Comparison of ENCODE assay signal across 17 cellular contexts in genomic region chr1:165902565-165902964, GRCh38.
DNase-seq lines count a peak whose midpoint lies in the region; ATAC-seq and TF ChIP-seq lines count a peak whose summit lies in the region.
"Had no signal": no experiment of that assay in that cellular context is flagged by ENCODE, and none has a peak within 500 bp of the region (broad histone marks: within the 10 kb centered on the region; RNA-seq: fewer than 3 reads in every experiment).

No MANE protein-coding gene starts in this region.

- no TSS peak for BruUV-seq in mammary epithelial cell (replicated peaks; lab: Mats Ljungman, UMichigan)

- no peaks in the 10 kb centered on the region for H3K9me3 Mint-ChIP-seq in stimulated activated effector memory CD8-positive, alpha-beta T cell treated with anti-CD3 and anti-CD28 coated beads, Interleukin-12 subunit alpha, Interleukin-12 subunit beta, amount 100 ng/mL, for 72 hours
- H3K9me3 Mint-ChIP-seq: CD4-positive, alpha-beta T cell; GM23338 had no signal

- in situ Hi-C loops in mammary epithelial cell (cut with MboI; ENCODE audit: low sequenced_read_pairs in 2 of 2): loop anchor here (10.0 to 25.0 kb wide), 2 partner anchors 298 to 515 kb away; no protein-coding TSS in a partner anchor

- H3K4me3 Mint-ChIP-seq in stimulated activated effector memory CD8-positive, alpha-beta T cell treated with anti-CD3 and anti-CD28 coated beads, Interleukin-12 subunit alpha, Interleukin-12 subunit beta, amount 100 ng/mL, for 72 hours: no peak overlapping the region
- H3K4me3 Mint-ChIP-seq: CD4-positive, alpha-beta T cell; GM23338 had no signal

- ATAC-seq in RWPE2 (ENCODE audit: low read depth): no peak
- no peak for ATAC-seq in stimulated activated effector memory CD8-positive, alpha-beta T cell treated with anti-CD3 and anti-CD28 coated beads, Interleukin-12 subunit alpha, Interleukin-12 subunit beta, amount 100 ng/mL, for 72 hours
- ATAC-seq: A549, GM23338 had no signal

- TF ChIP-seq CTCF in mammary epithelial cell (conservative IDR thresholded peaks at IDR 0.05 in 1 of 2, IDR thresholded peaks at IDR 0.05 in 1 of 2; ENCODE audit: extremely low read depth in 1 of 2, insufficient read depth in 1 of 2, low read depth in 1 of 2, low read length in 2 of 2) (no peak), breast epithelium (IDR thresholded peaks at IDR 0.05) (no peak), RWPE2 (IDR thresholded peaks at IDR 0.05; ENCODE audit: poor library complexity, severe bottlenecking) (no peak), foreskin fibroblast (IDR thresholded peaks at IDR 0.05; ENCODE audit: low read depth, low read length) (no peak)

- H3K79me2 ChIP-seq in mammary epithelial cell (ENCODE audit: insufficient read depth, low read length): peaks cover 56% of the 10 kb centered on the region

- CTCF ChIA-PET in mammary epithelial cell (lab: Charles Lee; ENCODE audit: low non-redundant PET): no interaction called here

- peaks cover 15% of the 10 kb centered on the region for H3K36me3 ChIP-seq in mammary epithelial cell (ENCODE audit: insufficient read depth, low read length)
- H3K36me3 ChIP-seq in breast epithelium: no peaks in the 10 kb centered on the region
- H3K36me3 ChIP-seq in RWPE2 (ENCODE audit: low read depth): peaks cover 65% of the 10 kb centered on the region

- H3K9me3 ChIP-seq in mammary epithelial cell (replicated peaks; ENCODE audit: insufficient read depth, low read length): no peaks in the 10 kb centered on the region
- no peaks in the 10 kb centered on the region for H3K9me3 ChIP-seq in breast epithelium
- no peaks in the 10 kb centered on the region for H3K9me3 ChIP-seq in RWPE2 (ENCODE audit: severe bottlenecking)
- H3K9me3 ChIP-seq: A549, Caco-2 had no signal

- H3K27ac ChIP-seq in mammary epithelial cell (ENCODE audit: insufficient read depth, low read depth, low read length) (peak overlapping the region; percentile 26), breast epithelium (peak overlapping the region in 1 of 2 donors; percentile 3), RWPE2 (ENCODE audit: poor library complexity, severe bottlenecking) (peak overlapping the region; percentile 83)
- H3K27ac ChIP-seq: 22Rv1, HL-60 had no signal

- H3K4me1 ChIP-seq in mammary epithelial cell (ENCODE audit: insufficient read depth, low read length) (peaks cover 68% of the 10 kb centered on the region), breast epithelium (peaks cover 5 to 12% of the 10 kb centered on the region in 2 donors), RWPE2 (ENCODE audit: insufficient read depth, poor library complexity, severe bottlenecking) (peaks cover 56% of the 10 kb centered on the region)
- H3K4me1 ChIP-seq: Caco-2 had no signal

- H4K20me1 ChIP-seq in mammary epithelial cell (ENCODE audit: insufficient read depth, low read length): no peaks in the 10 kb centered on the region

- DNase-seq in mammary epithelial cell (no peak), breast epithelium (ENCODE audit: low spot score in 2 of 2) (no peak), RWPE2 (ENCODE audit: low spot score) (no peak), islet precursor cell (peak; percentile 43), foreskin fibroblast (no peak), NK-92 (lab: John Stamatoyannopoulos, UW; ENCODE audit: unreplicated experiment) (no peak), SHP77 (lab: John Stamatoyannopoulos, UW) (no peak)
- DNase-seq in stimulated activated effector memory CD8-positive, alpha-beta T cell treated with anti-CD3 and anti-CD28 coated beads, Interleukin-12 subunit alpha, Interleukin-12 subunit beta, amount 100 ng/mL, for 72 hours (ENCODE audit: low spot score in 2 of 2): no peak
- DNase-seq: AML-193; Caco-2; CD4-positive, alpha-beta T cell; GDM1; HCEC 1CT had no signal

- H3K27me3 ChIP-seq in mammary epithelial cell (ENCODE audit: insufficient read depth, low read length) (no peaks in the 10 kb centered on the region), breast epithelium (no peaks in the 10 kb centered on the region), RWPE2 (ENCODE audit: insufficient read depth, poor library complexity, severe bottlenecking) (no peaks in the 10 kb centered on the region)

- dilution Hi-C loops in mammary epithelial cell (cut with HindIII; ENCODE audit: low sequenced_read_pairs): no loop called here

- H3K27ac Mint-ChIP-seq in stimulated activated effector memory CD8-positive, alpha-beta T cell treated with anti-CD3 and anti-CD28 coated beads, Interleukin-12 subunit alpha, Interleukin-12 subunit beta, amount 100 ng/mL, for 72 hours: peak overlapping the region; percentile 20
- H3K27ac Mint-ChIP-seq: CD4-positive, alpha-beta T cell; GM23338 had no signal

- no peak for TF ChIP-seq POLR2A in breast epithelium (IDR thresholded peaks at IDR 0.05)

- H3K4me1 Mint-ChIP-seq in stimulated activated effector memory CD8-positive, alpha-beta T cell treated with anti-CD3 and anti-CD28 coated beads, Interleukin-12 subunit alpha, Interleukin-12 subunit beta, amount 100 ng/mL, for 72 hours: peaks cover 1% of the 10 kb centered on the region

- no peak overlapping the region for H3K4me3 ChIP-seq in mammary epithelial cell (replicated peaks in 1 of 3; ENCODE audit: insufficient read depth in 1 of 3, low read depth in 2 of 3, low read length in 3 of 3)
- no peak overlapping the region for H3K4me3 ChIP-seq in breast epithelium
- H3K4me3 ChIP-seq in RWPE2 (ENCODE audit: severe bottlenecking): no peak overlapping the region
- H3K4me3 ChIP-seq in foreskin fibroblast (ENCODE audit: low read depth in 1 of 2, low read length in 2 of 2): no peak overlapping the region
- H3K4me3 ChIP-seq: A549, GM23338 had no signal

- H2AFZ ChIP-seq in mammary epithelial cell (ENCODE audit: low read depth, low read length): no peak overlapping the region
- H2AFZ ChIP-seq: GM23338 had no signal

- H3K9ac ChIP-seq in mammary epithelial cell (ENCODE audit: insufficient read depth, low read length): no peak overlapping the region

- no peak overlapping the region for H3K4me2 ChIP-seq in mammary epithelial cell (ENCODE audit: insufficient read depth, low read depth, low read length)
- H3K4me2 ChIP-seq: A549, GM23338 had no signal

- H3K36me3 Mint-ChIP-seq in stimulated activated effector memory CD8-positive, alpha-beta T cell treated with anti-CD3 and anti-CD28 coated beads, Interleukin-12 subunit alpha, Interleukin-12 subunit beta, amount 100 ng/mL, for 72 hours: peaks cover 72% of the 10 kb centered on the region

- intact Hi-C loops in mammary epithelial cell (cut with micrococcal nuclease) (loop anchor here (2.0 to 10.0 kb wide), 3 partner anchors 134 to 418 kb away; partner anchors contain the start of genes MGST3 and TMCO1), breast epithelium (cut with DNase I; ENCODE audit: low total_unique reads) (no loop called here)

- WGBS in mammary epithelial cell (ENCODE audit: low coverage, missing lambda C conversion rate): 86% methylated on average over 4 of the region's 4 CpGs
